ENCODE assay signal across 11 cellular contexts in genomic region chr19:37986048-37986750, GRCh38.
A peak's percentile ranks its signal among the peaks of the same experiment; 100 is the strongest.
DNase-seq lines count a peak whose midpoint lies in the region; ATAC-seq and TF ChIP-seq lines count a peak whose summit lies in the region.
"Had no signal": no experiment of that assay in that cellular context is flagged by ENCODE, and none has a peak within 500 bp of the region (broad histone marks: within the 10 kb centered on the region; RNA-seq: fewer than 3 reads in every experiment).

No MANE protein-coding gene starts in this region.

- H3K36me3 Mint-ChIP-seq in Caco-2 (ENCODE audit: insufficient read depth, unreplicated experiment) (peaks cover 61% of the 10 kb centered on the region), immature natural killer cell (no peaks in the 10 kb centered on the region)

- intact Hi-C loops in Caco-2 (cut with micrococcal nuclease; ENCODE audit: unreplicated experiment), result no loop called here

- peak; percentile 53 for ATAC-seq in GM21447 (IDR thresholded peaks at IDR 0.05; ENCODE audit: unreplicated experiment)
- no peak for ATAC-seq in GM18867 (IDR thresholded peaks at IDR 0.05; ENCODE audit: unreplicated experiment)
- ATAC-seq in GM21786 (IDR thresholded peaks at IDR 0.05; ENCODE audit: unreplicated experiment), result no peak

- no TSS peak for BruUV-seq in Caco-2 (replicated peaks; lab: Mats Ljungman, UMichigan)

- no peaks in the 10 kb centered on the region for H3K9me3 ChIP-seq in Caco-2

- POLR2A ChIA-PET in Caco-2 (lab: Charles Lee), result no interaction called here

- H3K4me3 Mint-ChIP-seq in Caco-2 (ENCODE audit: unreplicated experiment), result no peak overlapping the region
- peak overlapping the region in 2 of 5 donors; percentile 29 to 50 for H3K4me3 Mint-ChIP-seq in immature natural killer cell
- H3K4me3 Mint-ChIP-seq: nephron had no signal

- no peak for DNase-seq in Caco-2
- DNase-seq in RPMI8226, result peak; percentile 17
- no peak for DNase-seq in immature natural killer cell
- no peak for DNase-seq in CD1c-positive myeloid dendritic cell (ENCODE audit: extremely low spot score)
- no peak for DNase-seq in foreskin melanocyte
- DNase-seq: effector memory CD4-positive, alpha-beta T cell; stimulated activated CD4-positive, alpha-beta T cell treated with anti-CD3 and anti-CD28 coated beads, Interleukin-1b, Interleukin-23, amount 100 ng/mL, for 48 hours had no signal

- peaks cover 76% of the 10 kb centered on the region for H3K4me1 ChIP-seq in Caco-2

- H3K27me3 ChIP-seq in Caco-2 (replicated peaks; ENCODE audit: control insufficient read depth, insufficient read depth, low read length), result no peaks in the 10 kb centered on the region

- H3K9me3 Mint-ChIP-seq in Caco-2 (ENCODE audit: unreplicated experiment) (no peaks in the 10 kb centered on the region), immature natural killer cell (no peaks in the 10 kb centered on the region)
- H3K9me3 Mint-ChIP-seq: nephron had no signal

- H3K4me1 Mint-ChIP-seq in Caco-2 (ENCODE audit: low read depth, unreplicated experiment), result peaks cover 58% of the 10 kb centered on the region
- H3K4me1 Mint-ChIP-seq in immature natural killer cell, result peaks cover 30 to 45% of the 10 kb centered on the region in 2 donors

- TF ChIP-seq CTCF in Caco-2 (IDR thresholded peaks at IDR 0.05; ENCODE audit: insufficient read depth in 1 of 2, low read depth in 1 of 2, low read length in 1 of 2, severe bottlenecking in 1 of 2, unreplicated experiment in 1 of 2), result no peak

- H3K4me3 ChIP-seq in Caco-2 (ENCODE audit: low read depth, low read length), result no peak overlapping the region

- CTCF ChIA-PET in Caco-2 (lab: Charles Lee), result interaction anchor here (1.6 kb wide), 1 partner anchor 43 kb away, joined by 5 read pairs; no protein-coding TSS in a partner anchor

- H3K36me3 ChIP-seq in Caco-2 (ENCODE audit: control insufficient read depth, insufficient read depth, low read length), result peaks cover 2% of the 10 kb centered on the region

- H3K27ac Mint-ChIP-seq in Caco-2 (ENCODE audit: unreplicated experiment) (peak overlapping the region; percentile 27), immature natural killer cell (peak overlapping the region; percentile 73 to 81 (median 80))

- no peaks in the 10 kb centered on the region for H3K27me3 Mint-ChIP-seq in Caco-2 (ENCODE audit: insufficient read depth, unreplicated experiment)
- peaks cover 0 to 2% (median 2%) of the 10 kb centered on the region in 3 donors for H3K27me3 Mint-ChIP-seq in immature natural killer cell (ENCODE audit: low read depth in 3 of 3)
